8 cellular contexts compared by ENCODE assay signal in the genomic region with DNA sequence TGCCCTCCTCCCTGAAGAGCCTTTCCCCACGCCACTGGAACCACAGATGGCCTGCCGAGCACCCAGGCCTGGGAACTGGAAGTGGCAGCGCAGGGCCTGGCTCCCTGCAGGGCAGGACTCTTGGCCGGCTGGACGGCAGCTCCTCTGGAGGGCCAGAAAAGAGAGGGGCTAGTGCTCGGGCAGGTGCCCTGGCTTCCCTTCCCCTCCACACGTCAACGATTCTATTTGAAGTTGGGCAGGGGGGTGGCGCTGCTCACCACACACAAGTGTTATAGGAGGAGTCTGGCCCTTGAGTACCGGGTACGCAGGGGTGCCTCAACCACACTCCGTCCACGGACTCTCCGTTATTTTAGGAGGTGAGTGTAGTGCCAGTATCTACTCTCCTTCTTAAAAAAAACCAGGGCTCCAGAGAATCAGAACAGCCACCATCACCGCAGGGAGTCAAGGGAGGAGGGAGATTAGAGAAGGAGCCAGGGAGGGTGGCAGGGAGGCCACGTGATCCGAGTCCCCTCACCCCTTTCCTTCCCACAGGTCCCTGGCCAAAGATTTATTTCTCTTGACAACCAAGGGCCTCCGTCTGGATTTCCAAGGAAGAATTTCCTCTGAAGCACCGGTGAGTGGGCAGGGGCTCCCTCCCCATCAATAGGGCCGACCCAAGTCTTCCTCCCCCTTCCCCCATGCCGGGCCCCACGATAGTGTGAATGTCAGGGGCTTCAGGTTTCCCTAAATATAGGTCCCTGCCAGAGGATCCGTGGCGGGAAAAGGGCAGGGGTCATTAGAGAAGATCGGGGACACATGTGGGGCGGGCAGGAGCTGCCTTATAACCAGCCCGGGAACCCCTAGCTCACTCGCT. TPM values are rescaled to one million over a fixed set of nuclear protein-coding genes. Genes with fewer than 3 reads are reported as not detected.
DNase-seq lines count a peak whose midpoint lies in the region; ATAC-seq lines count a peak whose summit lies in the region.

No MANE protein-coding gene starts in this region.

- peaks cover 38% of the 10 kb centered on the region for H3K36me3 Mint-ChIP-seq in activated CD4-positive, alpha-beta memory T cell treated with anti-CD3 and anti-CD28 coated beads for 36 hours

- peaks cover 27% of the 10 kb centered on the region for H3K4me1 Mint-ChIP-seq in activated CD4-positive, alpha-beta memory T cell treated with anti-CD3 and anti-CD28 coated beads for 36 hours (ENCODE audit: low read depth)

- peaks cover 32% of the 10 kb centered on the region for H3K4me1 ChIP-seq in effector memory CD4-positive, alpha-beta T cell (ENCODE audit: control insufficient read depth, insufficient read depth, low read length, poor library complexity, severe bottlenecking)
- peaks cover 24% of the 10 kb centered on the region for H3K4me1 ChIP-seq in mesodermal cell (ENCODE audit: control insufficient read depth, insufficient read depth, low read length, poor library complexity, severe bottlenecking)

- WGBS in mesodermal cell (ENCODE audit: insufficient coverage in 2 of 2), 2 experiments: 5 to 6% methylated on average over 9 to 17 of the region's 28 CpGs

- peak overlapping the region; percentile 98 for H3K4me3 ChIP-seq in effector memory CD4-positive, alpha-beta T cell (ENCODE audit: insufficient read depth, low read depth, low read length, poor library complexity, severe bottlenecking)
- peak overlapping the region; percentile 97 for H3K4me3 ChIP-seq in mesodermal cell (ENCODE audit: extremely low read depth, insufficient read depth, low read length, poor library complexity, severe bottlenecking)

- CTCF ChIA-PET in activated CD4-positive, alpha-beta memory T cell treated with anti-CD3 and anti-CD28 coated beads for 36 hours (lab: Charles Lee): interaction anchor here (0.8 to 3.6 kb wide), 7 partner anchors 9 to 48 kb away, joined by 3 to 33 read pairs (median 7); a partner anchor contains a TSS

- H3K27ac ChIP-seq in effector memory CD4-positive, alpha-beta T cell (ENCODE audit: insufficient read depth, low read length, poor library complexity, severe bottlenecking): peak overlapping the region; percentile 83
- H3K27ac ChIP-seq in mesodermal cell (ENCODE audit: low read depth, low read length, severe bottlenecking): peak overlapping the region; percentile 99

- H3K27me3 Mint-ChIP-seq in activated CD4-positive, alpha-beta memory T cell treated with anti-CD3 and anti-CD28 coated beads for 36 hours: no peaks in the 10 kb centered on the region

- no peaks in the 10 kb centered on the region for H3K9me3 Mint-ChIP-seq in activated CD4-positive, alpha-beta memory T cell treated with anti-CD3 and anti-CD28 coated beads for 36 hours

- ATAC-seq in GM18520 (IDR thresholded peaks at IDR 0.05; ENCODE audit: unreplicated experiment): no peak

- H3K4me3 Mint-ChIP-seq in activated CD4-positive, alpha-beta memory T cell treated with anti-CD3 and anti-CD28 coated beads for 36 hours: peak overlapping the region; percentile 97

- POLR2A ChIA-PET in activated CD4-positive, alpha-beta memory T cell treated with anti-CD3 and anti-CD28 coated beads for 36 hours (lab: Charles Lee): interaction anchor here (1.0 to 5.3 kb wide), 4 partner anchors 9 to 122 kb away, joined by 4 to 48 read pairs (median 22); a partner anchor contains a TSS

- no peaks in the 10 kb centered on the region for H3K27me3 ChIP-seq in effector memory CD4-positive, alpha-beta T cell (replicated peaks; ENCODE audit: control insufficient read depth, insufficient read depth, low read length, poor library complexity, severe bottlenecking)

- intact Hi-C loops in activated CD4-positive, alpha-beta memory T cell treated with anti-CD3 and anti-CD28 coated beads for 36 hours (cut with micrococcal nuclease): loop anchor here (2.0 to 10.0 kb wide), 2 partner anchors 319 to 591 kb away; a partner anchor contains a TSS

- H3K9me3 ChIP-seq in effector memory CD4-positive, alpha-beta T cell (ENCODE audit: control insufficient read depth, low read length): no peaks in the 10 kb centered on the region
- no peaks in the 10 kb centered on the region for H3K9me3 ChIP-seq in mesodermal cell (ENCODE audit: control insufficient read depth, low read length)

- H3K27ac Mint-ChIP-seq in activated CD4-positive, alpha-beta memory T cell treated with anti-CD3 and anti-CD28 coated beads for 36 hours: peak overlapping the region; percentile 99

- DNase-seq in DMS 273 (lab: John Stamatoyannopoulos, UW; ENCODE audit: unreplicated experiment): peak; percentile 88
- peak; percentile 50 for DNase-seq in HCEC 1CT
- peak; percentile 68 for DNase-seq in NCI-H460 (ENCODE audit: extremely low read depth, low read depth)
- peak; percentile 84 for DNase-seq in activated CD4-positive, alpha-beta memory T cell treated with anti-CD3 and anti-CD28 coated beads for 36 hours
- DNase-seq in effector memory CD4-positive, alpha-beta T cell: peak; percentile 41 to 49 (median 43)
- DNase-seq in stimulated activated CD8-positive, alpha-beta memory T cell treated with anti-CD3 and anti-CD28 coated beads, Interleukin-15, amount 100 ng/mL, for 24 hours (ENCODE audit: low read depth): peak; percentile 38

- peaks cover 20% of the 10 kb centered on the region for H3K36me3 ChIP-seq in effector memory CD4-positive, alpha-beta T cell (ENCODE audit: control insufficient read depth, insufficient read depth, low read length)
- H3K36me3 ChIP-seq in mesodermal cell (ENCODE audit: control insufficient read depth, insufficient read depth, low read length): peaks cover 46% of the 10 kb centered on the region

RNA-seq across cellular contexts. Expression of a gene that starts 1.4 kb away (rescaled TPM):
- 1,739 and 2,065 TPM in 2 replicates for total RNA-seq in NCI-H460 (2014; rRNA removed; shearing (Covaris generic))
- polyA plus RNA-seq in NCI-H460 (2014; cell fraction: nucleus; rRNA removed): 2,448 and 2,455 TPM in 2 replicates
- total RNA-seq in activated CD4-positive, alpha-beta memory T cell treated with anti-CD3 and anti-CD28 coated beads for 36 hours: 1,000 to 10,000 TPM; 1,724 to 1,734 TPM
- polyA plus RNA-seq in mesodermal cell (2013, experiment 1 of 2): 969 TPM
- 813 TPM for polyA plus RNA-seq in mesodermal cell (2013, experiment 2 of 2)

RNA-seq across cellular contexts. Expression of a gene that starts 11.7 kb away (rescaled TPM):
- 72.1 and 81.6 TPM in 2 replicates for total RNA-seq in NCI-H460 (2014; rRNA removed; shearing (Covaris generic))
- polyA plus RNA-seq in NCI-H460 (2014; cell fraction: nucleus; rRNA removed): 101 and 145 TPM in 2 replicates
- 100 to 1,000 TPM; 121 to 133 TPM for total RNA-seq in activated CD4-positive, alpha-beta memory T cell treated with anti-CD3 and anti-CD28 coated beads for 36 hours
- 155 TPM for polyA plus RNA-seq in mesodermal cell (2013, experiment 1 of 2)
- 131 TPM for polyA plus RNA-seq in mesodermal cell (2013, experiment 2 of 2)

RNA-seq across cellular contexts. Expression of a gene that starts 27.6 kb away (rescaled TPM):
- total RNA-seq in NCI-H460 (2014; rRNA removed; shearing (Covaris generic)): 0.30 and 0.38 TPM in 2 replicates
- polyA plus RNA-seq in NCI-H460 (2014; cell fraction: nucleus; rRNA removed): 1.2 and 3.9 TPM in 2 replicates
- total RNA-seq in activated CD4-positive, alpha-beta memory T cell treated with anti-CD3 and anti-CD28 coated beads for 36 hours: 1 to 10 TPM; 2.3 to 2.9 TPM
- 2.5 TPM for polyA plus RNA-seq in mesodermal cell (2013, experiment 1 of 2)
- 2.2 TPM for polyA plus RNA-seq in mesodermal cell (2013, experiment 2 of 2)

RNA-seq across cellular contexts. Expression of a gene that starts 31.9 kb away (rescaled TPM):
- total RNA-seq in NCI-H460 (2014; rRNA removed; shearing (Covaris generic)): 4.9 and 8.0 TPM in 2 replicates
- 0.10 and 0.33 TPM in 2 replicates for polyA plus RNA-seq in NCI-H460 (2014; cell fraction: nucleus; rRNA removed)
- 10 to 100 TPM; 32.5 to 36.9 TPM for total RNA-seq in activated CD4-positive, alpha-beta memory T cell treated with anti-CD3 and anti-CD28 coated beads for 36 hours
- 85.0 TPM for polyA plus RNA-seq in mesodermal cell (2013, experiment 1 of 2)
- polyA plus RNA-seq in mesodermal cell (2013, experiment 2 of 2): 57.3 TPM

RNA-seq across cellular contexts. Expression of a gene that starts 33.0 kb away (rescaled TPM):
- total RNA-seq in NCI-H460 (2014; rRNA removed; shearing (Covaris generic)): 0.07 TPM in 1 of 2 replicates, not detected in the other
- polyA plus RNA-seq in NCI-H460 (2014; cell fraction: nucleus; rRNA removed): 0.21 TPM in 1 of 2 replicates, not detected in the other
- 1 to 10 TPM; 5.0 TPM for total RNA-seq in activated CD4-positive, alpha-beta memory T cell treated with anti-CD3 and anti-CD28 coated beads for 36 hours
- polyA plus RNA-seq in mesodermal cell (2013, experiment 1 of 2): 3.1 TPM
- 2.7 TPM for polyA plus RNA-seq in mesodermal cell (2013, experiment 2 of 2)

Comparison
In these comparisons a context has a peak if more than half of its experiments do, and no peak if none do; other contexts are left out.
1. DNase-seq: peak in every context shown above with its lines; median percentile 88 in DMS 273; 84 in activated CD4-positive, alpha-beta memory T cell treated with anti-CD3 and anti-CD28 coated beads for 36 hours; 68 in NCI-H460; 50 in HCEC 1CT; 43 in effector memory CD4-positive, alpha-beta T cell; 38 in stimulated activated CD8-positive, alpha-beta memory T cell treated with anti-CD3 and anti-CD28 coated beads, Interleukin-15, amount 100 ng/mL, for 24 hours.